1 cellular context compared by ENCODE assay signal in the genomic region with DNA sequence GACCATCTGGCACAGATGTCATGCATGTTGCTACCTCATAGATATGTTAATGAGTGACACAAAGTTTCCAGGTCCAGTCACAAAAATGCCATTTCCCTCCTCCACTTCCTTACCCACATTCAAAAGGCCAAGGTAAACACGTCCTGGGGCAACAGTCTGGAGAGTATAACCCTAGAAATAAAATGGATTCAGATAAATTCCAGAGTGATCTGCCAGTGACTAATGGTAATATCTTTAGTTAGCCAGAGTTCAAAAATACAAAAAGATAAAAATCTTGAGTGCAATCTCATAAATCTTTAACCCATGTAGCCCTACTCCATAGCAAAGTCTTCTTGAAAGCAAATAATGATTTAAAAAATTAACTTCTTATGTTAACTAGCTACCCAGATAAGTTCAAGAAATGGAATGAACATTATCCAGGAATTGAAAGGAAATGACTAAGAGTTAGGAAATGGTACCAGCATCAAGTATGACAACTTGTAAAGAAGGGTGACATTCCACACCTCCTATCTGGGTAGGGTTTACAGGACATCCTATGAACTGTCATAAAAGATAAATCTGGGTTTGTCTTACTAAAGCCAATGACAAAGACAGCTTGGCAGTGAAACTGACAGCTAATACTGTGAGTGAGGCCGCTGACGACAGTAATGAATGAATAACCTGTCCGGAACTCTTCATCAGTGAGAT.
TF ChIP-seq lines count a peak whose summit lies in the region.

No MANE protein-coding gene starts in this region.

TF ChIP-seq in GM23338, 12 proteins besides CTCF, POLR2A, EP300 and RAD21 (continued from another document):
- TF ChIP-seq, protein P1, sequence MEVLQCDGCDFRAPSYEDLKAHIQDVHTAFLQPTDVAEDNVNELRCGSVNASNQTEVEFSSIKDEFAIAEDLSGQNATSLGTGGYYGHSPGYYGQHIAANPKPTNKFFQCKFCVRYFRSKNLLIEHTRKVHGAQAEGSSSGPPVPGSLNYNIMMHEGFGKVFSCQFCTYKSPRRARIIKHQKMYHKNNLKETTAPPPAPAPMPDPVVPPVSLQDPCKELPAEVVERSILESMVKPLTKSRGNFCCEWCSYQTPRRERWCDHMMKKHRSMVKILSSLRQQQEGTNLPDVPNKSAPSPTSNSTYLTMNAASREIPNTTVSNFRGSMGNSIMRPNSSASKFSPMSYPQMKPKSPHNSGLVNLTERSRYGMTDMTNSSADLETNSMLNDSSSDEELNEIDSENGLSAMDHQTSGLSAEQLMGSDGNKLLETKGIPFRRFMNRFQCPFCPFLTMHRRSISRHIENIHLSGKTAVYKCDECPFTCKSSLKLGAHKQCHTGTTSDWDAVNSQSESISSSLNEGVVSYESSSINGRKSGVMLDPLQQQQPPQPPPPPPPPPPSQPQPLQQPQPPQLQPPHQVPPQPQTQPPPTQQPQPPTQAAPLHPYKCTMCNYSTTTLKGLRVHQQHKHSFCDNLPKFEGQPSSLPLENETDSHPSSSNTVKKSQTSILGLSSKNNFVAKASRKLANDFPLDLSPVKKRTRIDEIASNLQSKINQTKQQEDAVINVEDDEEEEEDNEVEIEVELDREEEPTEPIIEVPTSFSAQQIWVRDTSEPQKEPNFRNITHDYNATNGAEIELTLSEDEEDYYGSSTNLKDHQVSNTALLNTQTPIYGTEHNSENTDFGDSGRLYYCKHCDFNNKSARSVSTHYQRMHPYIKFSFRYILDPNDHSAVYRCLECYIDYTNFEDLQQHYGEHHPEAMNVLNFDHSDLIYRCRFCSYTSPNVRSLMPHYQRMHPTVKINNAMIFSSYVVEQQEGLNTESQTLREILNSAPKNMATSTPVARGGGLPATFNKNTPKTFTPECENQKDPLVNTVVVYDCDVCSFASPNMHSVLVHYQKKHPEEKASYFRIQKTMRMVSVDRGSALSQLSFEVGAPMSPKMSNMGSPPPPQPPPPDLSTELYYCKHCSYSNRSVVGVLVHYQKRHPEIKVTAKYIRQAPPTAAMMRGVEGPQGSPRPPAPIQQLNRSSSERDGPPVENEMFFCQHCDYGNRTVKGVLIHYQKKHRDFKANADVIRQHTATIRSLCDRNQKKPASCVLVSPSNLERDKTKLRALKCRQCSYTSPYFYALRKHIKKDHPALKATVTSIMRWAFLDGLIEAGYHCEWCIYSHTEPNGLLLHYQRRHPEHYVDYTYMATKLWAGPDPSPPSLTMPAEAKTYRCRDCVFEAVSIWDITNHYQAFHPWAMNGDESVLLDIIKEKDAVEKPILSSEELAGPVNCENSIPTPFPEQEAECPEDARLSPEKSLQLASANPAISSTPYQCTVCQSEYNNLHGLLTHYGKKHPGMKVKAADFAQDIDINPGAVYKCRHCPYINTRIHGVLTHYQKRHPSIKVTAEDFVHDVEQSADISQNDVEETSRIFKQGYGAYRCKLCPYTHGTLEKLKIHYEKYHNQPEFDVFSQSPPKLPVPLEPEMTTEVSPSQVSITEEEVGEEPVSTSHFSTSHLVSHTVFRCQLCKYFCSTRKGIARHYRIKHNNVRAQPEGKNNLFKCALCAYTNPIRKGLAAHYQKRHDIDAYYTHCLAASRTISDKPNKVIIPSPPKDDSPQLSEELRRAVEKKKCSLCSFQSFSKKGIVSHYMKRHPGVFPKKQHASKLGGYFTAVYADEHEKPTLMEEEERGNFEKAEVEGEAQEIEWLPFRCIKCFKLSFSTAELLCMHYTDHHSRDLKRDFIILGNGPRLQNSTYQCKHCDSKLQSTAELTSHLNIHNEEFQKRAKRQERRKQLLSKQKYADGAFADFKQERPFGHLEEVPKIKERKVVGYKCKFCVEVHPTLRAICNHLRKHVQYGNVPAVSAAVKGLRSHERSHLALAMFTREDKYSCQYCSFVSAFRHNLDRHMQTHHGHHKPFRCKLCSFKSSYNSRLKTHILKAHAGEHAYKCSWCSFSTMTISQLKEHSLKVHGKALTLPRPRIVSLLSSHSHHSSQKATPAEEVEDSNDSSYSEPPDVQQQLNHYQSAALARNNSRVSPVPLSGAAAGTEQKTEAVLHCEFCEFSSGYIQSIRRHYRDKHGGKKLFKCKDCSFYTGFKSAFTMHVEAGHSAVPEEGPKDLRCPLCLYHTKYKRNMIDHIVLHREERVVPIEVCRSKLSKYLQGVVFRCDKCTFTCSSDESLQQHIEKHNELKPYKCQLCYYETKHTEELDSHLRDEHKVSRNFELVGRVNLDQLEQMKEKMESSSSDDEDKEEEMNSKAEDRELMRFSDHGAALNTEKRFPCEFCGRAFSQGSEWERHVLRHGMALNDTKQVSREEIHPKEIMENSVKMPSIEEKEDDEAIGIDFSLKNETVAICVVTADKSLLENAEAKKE (CRISPR knock-in tag; IDR thresholded peaks at IDR 0.05): no peak
- TF ChIP-seq CREB1 (CRISPR knock-in tag; IDR thresholded peaks at IDR 0.05; ENCODE audit: low read depth) (no peak), STAT1 (IDR thresholded peaks at IDR 0.05; ENCODE audit: unreplicated experiment) (no peak), ZNF331 (CRISPR knock-in tag; IDR thresholded peaks at IDR 0.05; ENCODE audit: low read depth) (no peak), POLR2AphosphoS5 (IDR thresholded peaks at IDR 0.05; ENCODE audit: low read depth) (no peak), JUNB (IDR thresholded peaks at IDR 0.05; ENCODE audit: unreplicated experiment) (no peak), NANOG (IDR thresholded peaks at IDR 0.05; ENCODE audit: borderline replicate concordance) (no peak), EZH2 (IDR thresholded peaks at IDR 0.05; ENCODE audit: low read depth, unreplicated experiment) (no peak)
- TF ChIP-seq, protein P2, sequence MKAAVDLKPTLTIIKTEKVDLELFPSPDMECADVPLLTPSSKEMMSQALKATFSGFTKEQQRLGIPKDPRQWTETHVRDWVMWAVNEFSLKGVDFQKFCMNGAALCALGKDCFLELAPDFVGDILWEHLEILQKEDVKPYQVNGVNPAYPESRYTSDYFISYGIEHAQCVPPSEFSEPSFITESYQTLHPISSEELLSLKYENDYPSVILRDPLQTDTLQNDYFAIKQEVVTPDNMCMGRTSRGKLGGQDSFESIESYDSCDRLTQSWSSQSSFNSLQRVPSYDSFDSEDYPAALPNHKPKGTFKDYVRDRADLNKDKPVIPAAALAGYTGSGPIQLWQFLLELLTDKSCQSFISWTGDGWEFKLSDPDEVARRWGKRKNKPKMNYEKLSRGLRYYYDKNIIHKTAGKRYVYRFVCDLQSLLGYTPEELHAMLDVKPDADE (IDR thresholded peaks at IDR 0.05): no peak
